In the genomic region with DNA sequence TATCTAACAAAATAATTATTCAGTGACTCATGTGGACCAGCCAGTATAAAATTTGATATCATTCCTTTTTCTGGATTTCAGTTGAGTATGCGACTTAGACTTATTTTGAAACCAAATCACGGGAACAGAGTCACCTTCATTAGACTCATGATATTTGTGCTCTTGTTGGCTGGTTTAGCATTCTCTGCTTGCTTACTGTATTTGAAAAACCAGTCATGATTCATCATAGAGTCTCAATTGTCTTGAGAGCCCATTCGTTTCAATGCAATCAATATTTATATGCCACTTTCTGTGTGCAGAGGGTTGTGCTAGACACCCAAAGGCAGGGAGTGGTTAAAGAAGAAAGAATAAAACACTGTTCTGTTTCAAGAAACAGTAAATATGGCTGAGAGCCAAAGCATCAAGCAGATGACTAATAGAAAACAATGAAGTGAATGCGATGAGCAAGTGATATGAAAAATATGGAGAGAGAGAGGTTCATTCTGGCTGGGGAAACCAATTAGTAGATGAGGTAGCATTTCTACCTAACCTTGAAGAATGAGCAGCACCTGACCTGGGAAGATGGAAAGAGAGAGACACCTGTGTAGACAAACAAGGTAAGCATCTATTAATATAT, we compare ENCODE assay signal across 11 cellular contexts.
A peak's percentile ranks its signal among the peaks of the same experiment; 100 is the strongest.
DNase-seq lines count a peak whose midpoint lies in the region; TF ChIP-seq lines count a peak whose summit lies in the region.
"Had no signal": no experiment of that assay in that cellular context is flagged by ENCODE, and none has a peak within 500 bp of the region (broad histone marks: within the 10 kb centered on the region; RNA-seq: fewer than 3 reads in every experiment).

No MANE protein-coding gene starts in this region.

- no peak overlapping the region for H3K4me3 ChIP-seq in tibial nerve

- TF ChIP-seq POLR2A in tibial nerve (IDR thresholded peaks at IDR 0.05), result no peak

- no peaks in the 10 kb centered on the region for H3K27me3 ChIP-seq in tibial nerve

- peak in 1 of 2 donors; percentile 29 for TF ChIP-seq EP300 in tibial nerve (IDR thresholded peaks at IDR 0.05)

- H3K36me3 ChIP-seq in tibial nerve, result no peaks in the 10 kb centered on the region

- peak overlapping the region in 2 of 4 donors; percentile 5 to 61 for H3K27ac ChIP-seq in tibial nerve

- WGBS in tibial nerve, 2 donors, result 37 to 41% methylated on average over 4 of the region's 4 CpGs

- H3K4me1 ChIP-seq in tibial nerve, result peaks cover 0 to 56% (median 23%) of the 10 kb centered on the region in 4 donors

- DNase-seq in EH (ENCODE audit: low read depth), result peak; percentile 76
- DNase-seq in NCI-H460 (ENCODE audit: extremely low read depth, low read depth), result peak; percentile 40
- peak; percentile 49 for DNase-seq in dedifferentiated amniotic fluid mesenchymal stem cell (ENCODE audit: extremely low spot score)
- DNase-seq in mucosa of gallbladder (ENCODE audit: low spot score), result peak; percentile 44
- DNase-seq in activated CD4-positive, alpha-beta T cell treated with anti-CD3 and anti-CD28 coated beads for 1 hour, result no peak
- no peak for DNase-seq in activated CD4-positive, CD25-positive, alpha-beta regulatory T cell treated with anti-CD3 and anti-CD28 coated beads, Interleukin-2, amount 50 U/mL, for 72 hours
- DNase-seq in inferior parietal cortex (ENCODE audit: extremely low spot score), result no peak
- DNase-seq in tibial nerve (ENCODE audit: low spot score in 2 of 2), result no peak
- DNase-seq: activated T-cell treated with anti-CD3 and anti-CD28 coated beads, Interleukin-2, amount 50 U/mL, for 24 hours; central memory CD4-positive, alpha-beta T cell; NCI-H146 had no signal

- no peaks in the 10 kb centered on the region for H3K9me3 ChIP-seq in tibial nerve

- TF ChIP-seq CTCF in tibial nerve (IDR thresholded peaks at IDR 0.05), result no peak

Comparison
In these comparisons a context has a peak if more than half of its experiments do, and no peak if none do; other contexts are left out.
1. DNase-seq: peak in EH (single experiment), NCI-H460 (single experiment), dedifferentiated amniotic fluid mesenchymal stem cell (single experiment) and mucosa of gallbladder (single experiment); none in activated CD4-positive, alpha-beta T cell treated with anti-CD3 and anti-CD28 coated beads for 1 hour (single experiment), activated CD4-positive, CD25-positive, alpha-beta regulatory T cell treated with anti-CD3 and anti-CD28 coated beads, Interleukin-2, amount 50 U/mL, for 72 hours (single experiment), inferior parietal cortex (single experiment) and tibial nerve (0 of 2).